ENCODE assay signal across 22 cellular contexts in the genomic region with DNA sequence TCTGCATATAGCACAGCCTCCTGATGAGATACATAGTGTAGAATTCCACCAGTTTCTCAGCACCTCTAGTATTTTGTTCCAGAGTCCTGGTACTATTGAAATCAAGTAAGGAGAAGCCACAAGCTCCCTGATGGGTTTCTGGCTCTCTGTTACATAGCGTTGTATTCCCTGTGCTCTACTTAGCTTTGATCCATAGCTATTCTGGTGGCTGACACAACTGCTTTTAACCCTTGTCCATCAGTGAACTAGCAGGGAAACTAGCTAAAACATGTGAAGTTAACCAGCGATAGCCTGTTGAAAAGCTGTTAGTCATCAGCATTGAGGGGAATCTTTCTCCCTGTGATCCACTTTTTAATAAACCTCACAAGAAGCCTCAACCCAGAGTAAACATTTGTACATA. TPM values are rescaled to one million over a fixed set of nuclear protein-coding genes. Genes with fewer than 3 reads are reported as not detected.
A peak's percentile ranks its signal among the peaks of the same experiment; 100 is the strongest.
DNase-seq lines count a peak whose midpoint lies in the region; ATAC-seq, FAIRE-seq and TF ChIP-seq lines count a peak whose summit lies in the region.
"Had no signal": no experiment of that assay in that cellular context is flagged by ENCODE, and none has a peak within 500 bp of the region (broad histone marks: within the 10 kb centered on the region; RNA-seq: fewer than 3 reads in every experiment).

No MANE protein-coding gene starts in this region.

- H3K9me3 ChIP-seq in SU-DHL-6 (ENCODE audit: insufficient read depth, low read length) (no peaks in the 10 kb centered on the region), HepG2 (ENCODE audit: low read length) (no peaks in the 10 kb centered on the region), psoas muscle (no peaks in the 10 kb centered on the region), esophagus muscularis mucosa (no peaks in the 10 kb centered on the region)

- H3K27ac ChIP-seq in GM23338 (ENCODE audit: low read depth) (no peak overlapping the region), SU-DHL-6 (ENCODE audit: low read depth, low read length) (peak overlapping the region; percentile 4; the same call in 1 of the 2 replicates), HepG2 (ENCODE audit: extremely low read length, insufficient read depth, low read length) (peak overlapping the region; percentile 72), psoas muscle (no peak overlapping the region), esophagus muscularis mucosa (replicated peaks in 1 of 4) (no peak overlapping the region)

- no peaks in the 10 kb centered on the region for H3K36me3 Mint-ChIP-seq in GM23338 (ENCODE audit: low read depth)
- H3K36me3 Mint-ChIP-seq: CD4-positive, CD25-positive, alpha-beta regulatory T cell had no signal

- peaks cover 13% of the 10 kb centered on the region; the same call in 1 of the 2 replicates for H3K4me1 ChIP-seq in GM23338 (ENCODE audit: insufficient read depth)
- H3K4me1 ChIP-seq in HepG2 (ENCODE audit: insufficient read depth, low read length) = peaks cover 64% of the 10 kb centered on the region
- H3K4me1 ChIP-seq in psoas muscle = peaks cover 18% of the 10 kb centered on the region
- H3K4me1 ChIP-seq in esophagus muscularis mucosa = peaks cover 0 to 10% (median 0%) of the 10 kb centered on the region in 4 donors

- H3K4me2 ChIP-seq in GM23338 (no peak overlapping the region), SU-DHL-6 (ENCODE audit: low read depth, low read length, poor library complexity, severe bottlenecking) (peak overlapping the region; percentile 43), HepG2 (ENCODE audit: low read depth, low read length) (peak overlapping the region; percentile 60)

- no peak for DNase-seq in GM23338 (ENCODE audit: low spot score)
- no peak for DNase-seq in HepG2 (ENCODE audit: low spot score)
- DNase-seq in psoas muscle = no peak
- no peak for DNase-seq in esophagus muscularis mucosa (ENCODE audit: extremely low spot score)
- no peak for DNase-seq in glomerular visceral epithelial cell (ENCODE audit: extremely low spot score)
- no peak for DNase-seq in GM13977 (ENCODE audit: low spot score)
- DNase-seq: CD4-positive, CD25-positive, alpha-beta regulatory T cell; COR-L47; GDM1; KG1; NCI-H1105 treated with DMSO at 0.1 percent for 48 hours; NCI-H1694; NCI-H2081; NCI-H2171 treated with DMSO at 0.1 percent for 48 hours; NCI-H524 treated with DMSO at 0.1 percent for 48 hours; PC-3; Right ventricle myocardium superior had no signal

- H3K4me1 Mint-ChIP-seq in GM23338 = peaks cover 19% of the 10 kb centered on the region

- H3K9me3 Mint-ChIP-seq in GM23338 = no peaks in the 10 kb centered on the region

- no peak overlapping the region for H3K27ac Mint-ChIP-seq in GM23338
- H3K27ac Mint-ChIP-seq: CD4-positive, CD25-positive, alpha-beta regulatory T cell had no signal

- ATAC-seq in GM23338 (no peak), HepG2 (peak; percentile 43; the same call in 2 of the 3 replicates), psoas muscle (peak in 3 of 4 donors; percentile 38 to 58 (median 50))
- ATAC-seq: HCT116 had no signal

- H4K20me1 ChIP-seq in GM23338 (replicated peaks; ENCODE audit: insufficient read depth) (no peaks in the 10 kb centered on the region), SU-DHL-6 (ENCODE audit: low read depth, low read length) (no peaks in the 10 kb centered on the region), HepG2 (ENCODE audit: insufficient read depth, low read length) (no peaks in the 10 kb centered on the region)

- BruUV-seq in HepG2 (replicated peaks; lab: Mats Ljungman, UMichigan) = no TSS peak

- H3K9me2 ChIP-seq in GM23338 (ENCODE audit: insufficient read depth) = 0 out of 2 replicates have a peak, but pooled peaks cover 5% of the 10 kb centered on the region
- H3K9me2 ChIP-seq in SU-DHL-6 (replicated peaks; ENCODE audit: insufficient read depth, low read length) = no peaks in the 10 kb centered on the region

- no peak overlapping the region for H3K4me3 Mint-ChIP-seq in GM23338
- H3K4me3 Mint-ChIP-seq: CD4-positive, CD25-positive, alpha-beta regulatory T cell had no signal

- intact Hi-C loops in HepG2 (cut with micrococcal nuclease; ENCODE audit: unreplicated experiment) (loop anchor here (1.0 kb wide), 1 partner anchor 27 kb away; the partner anchor contains the start of genes CNGA1 and NIPAL1), psoas muscle (cut with DNase I) (no loop called here), esophagus muscularis mucosa (cut with DNase I) (no loop called here)

- H3F3A ChIP-seq in GM23338 (replicated peaks; ENCODE audit: low read depth) = 0 out of 2 replicates have a peak, but pooled peaks cover 5% of the 10 kb centered on the region
- H3F3A ChIP-seq in SU-DHL-6 (ENCODE audit: insufficient read depth) = peaks cover 13% of the 10 kb centered on the region; the same call in 1 of the 2 replicates

- H3K27me3 ChIP-seq in GM23338 (ENCODE audit: insufficient read depth) = no peaks in the 10 kb centered on the region
- H3K27me3 ChIP-seq in SU-DHL-6 (ENCODE audit: low read length) = no peaks in the 10 kb centered on the region
- no peaks in the 10 kb centered on the region for H3K27me3 ChIP-seq in HepG2 (ENCODE audit: control insufficient read depth in 1 of 2, insufficient read depth in 2 of 2, low read length in 2 of 2)
- H3K27me3 ChIP-seq in psoas muscle (ENCODE audit: insufficient read depth in 3 of 3, low read length in 2 of 3) = no peaks in the 10 kb centered on the region
- peaks cover 0 to 9% (median 0%) of the 10 kb centered on the region in 4 donors for H3K27me3 ChIP-seq in esophagus muscularis mucosa

- peaks cover 2% of the 10 kb centered on the region for H3K27me3 Mint-ChIP-seq in GM23338 (ENCODE audit: insufficient read depth, low read depth, poor library complexity)

- no peak overlapping the region for H3K4me3 ChIP-seq in GM23338
- peak overlapping the region; percentile 5 for H3K4me3 ChIP-seq in SU-DHL-6 (ENCODE audit: insufficient read depth, low read length, poor library complexity, severe bottlenecking)
- peak overlapping the region in 1 of 3 experiments; percentile 28; a peak in 1 of 6 replicates for H3K4me3 ChIP-seq in HepG2 (replicated peaks in 1 of 3; ENCODE audit: insufficient read depth in 1 of 3, low read depth in 2 of 3, low read length in 3 of 3)
- H3K4me3 ChIP-seq in psoas muscle = no peak overlapping the region
- H3K4me3 ChIP-seq in esophagus muscularis mucosa = no peak overlapping the region

- H3K9ac ChIP-seq in SU-DHL-6 (ENCODE audit: low read length) = peak overlapping the region; percentile 1; the same call in 1 of the 2 replicates
- H3K9ac ChIP-seq in HepG2 (ENCODE audit: insufficient read depth, low read depth, low read length) = peak overlapping the region; percentile 42; the same call in 1 of the 2 replicates

- 41% methylated on average over 2 of the region's 2 CpGs for WGBS in HepG2 (ENCODE audit: low lambda C conversion rate)
- 36 to 54% (median 39%) methylated on average over 2 of the region's 2 CpGs for WGBS in psoas muscle, 3 donors
- WGBS in esophagus muscularis mucosa = 71% methylated on average over 2 of the region's 2 CpGs

- CTCF ChIA-PET in HepG2 (lab: Yijun Ruan, JAX; ENCODE audit: low intra/inter-chr PET ratio, low total read pairs) = no interaction called here

- no peaks in the 10 kb centered on the region for H3K79me2 ChIP-seq in GM23338 (replicated peaks; ENCODE audit: insufficient read depth)
- H3K79me2 ChIP-seq in SU-DHL-6 (ENCODE audit: insufficient read depth, low read length) = no peaks in the 10 kb centered on the region
- H3K79me2 ChIP-seq in HepG2 (ENCODE audit: insufficient read depth, low read length) = no peaks in the 10 kb centered on the region

- POLR2A ChIA-PET in HepG2 (lab: Yijun Ruan, JAX) = interaction anchor here (1.3 kb wide), 1 partner anchor 129 kb away, joined by 3 read pairs; the partner anchor contains the start of gene NFXL1

- H3K36me3 ChIP-seq in GM23338 (ENCODE audit: insufficient read depth) = no peaks in the 10 kb centered on the region
- no peaks in the 10 kb centered on the region for H3K36me3 ChIP-seq in SU-DHL-6 (ENCODE audit: low read length)
- H3K36me3 ChIP-seq in HepG2 (replicated peaks in 1 of 2; ENCODE audit: control insufficient read depth in 1 of 2, insufficient read depth in 2 of 2, low read length in 2 of 2) = no peaks in the 10 kb centered on the region
- H3K36me3 ChIP-seq in psoas muscle (ENCODE audit: insufficient read depth in 1 of 2, low read depth in 1 of 2) = no peaks in the 10 kb centered on the region
- H3K36me3 ChIP-seq in esophagus muscularis mucosa = no peaks in the 10 kb centered on the region

- TF ChIP-seq CTCF in GM23338 (conservative IDR thresholded peaks at IDR 0.05; ENCODE audit: low read depth in 2 of 2) = no peak
- no peak for TF ChIP-seq CTCF in SU-DHL-6 (IDR thresholded peaks at IDR 0.05; ENCODE audit: insufficient read depth, low read length, poor library complexity, severe bottlenecking)
- TF ChIP-seq CTCF in HepG2 (CRISPR knock-in tag; IDR thresholded peaks at IDR 0.05) = no peak
- TF ChIP-seq CTCF in psoas muscle (IDR thresholded peaks at IDR 0.05) = no peak
- no peak for TF ChIP-seq CTCF in esophagus muscularis mucosa (IDR thresholded peaks at IDR 0.05)
- TF ChIP-seq CTCF in GM13977 (IDR thresholded peaks at IDR 0.05; ENCODE audit: extremely low read depth, insufficient read depth, missing control alignments) = no peak

- H2AFZ ChIP-seq in GM23338 (peak overlapping the region; percentile 4; the same call in 1 of the 2 replicates), SU-DHL-6 (ENCODE audit: low read depth, low read length, severe bottlenecking) (no peak overlapping the region), HepG2 (ENCODE audit: low read length) (no peak overlapping the region)

- FAIRE-seq in HepG2 (lab: Jason Lieb, UNC) = no peak

- TF ChIP-seq EP300 in HepG2 (IDR thresholded peaks at IDR 0.05; ENCODE audit: low read depth in 2 of 2, low read length in 2 of 2) (no peak), HepG2 (CRISPR knock-in tag; IDR thresholded peaks at IDR 0.05; ENCODE audit: borderline replicate concordance) (no peak), esophagus muscularis mucosa (IDR thresholded peaks at IDR 0.05) (no peak)

- TF ChIP-seq RAD21 in HepG2 (CRISPR knock-in tag; IDR thresholded peaks at IDR 0.05) = no peak

- in situ Hi-C loops in HepG2 (cut with HindIII; ENCODE audit: extremely low pct_ligation_motif_present, low pct_unique_long_range_greater_than_20kb) = no loop called here
- in situ Hi-C loops in GM13977 (cut with MboI; ENCODE audit: low pct_unique_long_range_greater_than_20kb, low sequenced_read_pairs, unreplicated experiment) = no loop called here

- TF ChIP-seq POLR2A in HepG2 (IDR thresholded peaks at IDR 0.05; ENCODE audit: insufficient read depth in 1 of 2, low read depth in 2 of 2, low read length in 2 of 2) (no peak), esophagus muscularis mucosa (IDR thresholded peaks at IDR 0.05; ENCODE audit: low read depth) (no peak)

RNA-seq across cellular contexts. Expression of gene NIPAL1, which starts 26.9 kb away (rescaled TPM):
- total RNA-seq in GM23338 (2014; rRNA removed; shearing (Covaris generic)) = 8.2 and 9.2 TPM in 2 replicates
- polyA plus RNA-seq in GM23338 (2016; fragmentation: Nextera tagmentation; extraction: Ambion mirVana) = 4.5 and 5.3 TPM in 2 replicates
- 1.4 and 1.6 TPM in 2 replicates for total RNA-seq in HepG2 (2016; rRNA removed; fragmentation: Illumina TruSeq; extraction: Trizol)
- total RNA-seq in HepG2 (2016; cell fraction: cytosol; rRNA removed; fragmentation: Illumina TruSeq; extraction: Trizol; ENCODE audit: low read depth) = 0.40 and 0.53 TPM in 2 replicates
- 1.4 and 1.5 TPM in 2 replicates for total RNA-seq in HepG2 (2016; cell fraction: insoluble cytoplasmic fraction; rRNA removed; fragmentation: Illumina TruSeq; extraction: Trizol)
- 0.76 and 0.96 TPM in 2 replicates for total RNA-seq in HepG2 (2016; cell fraction: membrane; rRNA removed; fragmentation: Illumina TruSeq; extraction: Trizol)
- 2.5 TPM in 2 replicates for total RNA-seq in HepG2 (2016; cell fraction: nucleus; rRNA removed; fragmentation: Illumina TruSeq; extraction: Trizol)
- polyA plus RNA-seq in HepG2 (2011; rRNA removed) = 2.8 and 3.4 TPM in 2 replicates
- polyA plus RNA-seq in HepG2 (2011; cell fraction: cytosol; rRNA removed) = 1.3 and 2.6 TPM in 2 replicates
- polyA plus RNA-seq in HepG2 (2011; cell fraction: nucleus; rRNA removed) = 1.00 and 1.7 TPM in 2 replicates
- polyA plus RNA-seq in HepG2 (2012) = 4.2 and 4.9 TPM in 2 replicates
- polyA plus RNA-seq in HepG2 (2016; cell fraction: cytosol; fragmentation: Illumina TruSeq; extraction: Trizol; ENCODE audit: low read depth) = 0.06 and 0.17 TPM in 2 replicates
- 0.99 and 1.5 TPM in 2 replicates for polyA plus RNA-seq in HepG2 (2016; cell fraction: insoluble cytoplasmic fraction; fragmentation: Illumina TruSeq; extraction: Trizol; ENCODE audit: low read depth)
- 0.37 and 0.52 TPM in 2 replicates for polyA plus RNA-seq in HepG2 (2016; cell fraction: membrane; fragmentation: Illumina TruSeq; extraction: Trizol; ENCODE audit: low read depth)
- polyA plus RNA-seq in HepG2 (2016; cell fraction: nucleus; fragmentation: Illumina TruSeq; extraction: Trizol; ENCODE audit: insufficient read depth, low read depth) = 1.5 and 2.3 TPM in 2 replicates
- 1.9 and 3.2 TPM in 2 replicates for polyA minus RNA-seq in HepG2 (2011; rRNA and poly(A)+ RNA removed; ENCODE audit: low replicate concordance)
- polyA minus RNA-seq in HepG2 (2011; cell fraction: cytosol; rRNA and poly(A)+ RNA removed) = 1.2 and 2.7 TPM in 2 replicates
- 2.5 and 5.0 TPM in 2 replicates for polyA minus RNA-seq in HepG2 (2011; cell fraction: nucleus; rRNA and poly(A)+ RNA removed)
- total RNA-seq in psoas muscle = 1 to 10 TPM in 1 of 4 donors, under 1 TPM in 3; 0.69 to 2.3 (median 0.81) TPM
- polyA plus RNA-seq in psoas muscle = 1 to 10 TPM in 1 of 3 donors, under 1 TPM in 2; 0.41 to 1.3 (median 0.47) TPM
- 1 to 10 TPM in 1 of 4 donors, under 1 TPM in 3; 0.33 to 1.3 (median 0.60) TPM for total RNA-seq in esophagus muscularis mucosa

RNA-seq across cellular contexts. Expression of gene CNGA1, which starts 27.0 kb away (rescaled TPM):
- 2.0 and 3.3 TPM in 2 replicates for total RNA-seq in GM23338 (2014; rRNA removed; shearing (Covaris generic))
- polyA plus RNA-seq in GM23338 (2016; fragmentation: Nextera tagmentation; extraction: Ambion mirVana) (4.9 and 6.2 TPM in 2 replicates), HepG2 (2011; rRNA removed) (0.40 and 1.5 TPM in 2 replicates), psoas muscle (1 to 10 TPM in 1 of 3 donors, under 1 TPM in 2; 0.15 to 1.1 (median 0.38) TPM)
- total RNA-seq in HepG2 (2016; rRNA removed; fragmentation: Illumina TruSeq; extraction: Trizol) (0.22 TPM in 1 of 2 replicates, not detected in the other), psoas muscle (under 1 TPM; 0.50 to 0.77 (median 0.66) TPM), esophagus muscularis mucosa (1 to 10 TPM in 1 of 4 donors, under 1 TPM in 1, not detected in 2; 0.33 to 4.0 TPM)
- total RNA-seq in HepG2 (2016; cell fraction: cytosol; rRNA removed; fragmentation: Illumina TruSeq; extraction: Trizol; ENCODE audit: low read depth) = not detected in 2 replicates
- 0.15 and 0.48 TPM in 2 replicates for total RNA-seq in HepG2 (2016; cell fraction: insoluble cytoplasmic fraction; rRNA removed; fragmentation: Illumina TruSeq; extraction: Trizol)
- not detected in 2 replicates for total RNA-seq in HepG2 (2016; cell fraction: membrane; rRNA removed; fragmentation: Illumina TruSeq; extraction: Trizol)
- not detected in 2 replicates for total RNA-seq in HepG2 (2016; cell fraction: nucleus; rRNA removed; fragmentation: Illumina TruSeq; extraction: Trizol)
- polyA plus RNA-seq in HepG2 (2011; cell fraction: cytosol; rRNA removed) = 0.17 and 0.67 TPM in 2 replicates
- 0.58 and 0.59 TPM in 2 replicates for polyA plus RNA-seq in HepG2 (2011; cell fraction: nucleus; rRNA removed)
- polyA plus RNA-seq in HepG2 (2012) = 1.4 and 2.1 TPM in 2 replicates
- polyA plus RNA-seq in HepG2 (2016; cell fraction: cytosol; fragmentation: Illumina TruSeq; extraction: Trizol; ENCODE audit: low read depth) = not detected in 2 replicates
- polyA plus RNA-seq in HepG2 (2016; cell fraction: insoluble cytoplasmic fraction; fragmentation: Illumina TruSeq; extraction: Trizol; ENCODE audit: low read depth) = not detected in 2 replicates
- not detected in 2 replicates for polyA plus RNA-seq in HepG2 (2016; cell fraction: membrane; fragmentation: Illumina TruSeq; extraction: Trizol; ENCODE audit: low read depth)
- not detected in 2 replicates for polyA plus RNA-seq in HepG2 (2016; cell fraction: nucleus; fragmentation: Illumina TruSeq; extraction: Trizol; ENCODE audit: insufficient read depth, low read depth)
- polyA minus RNA-seq in HepG2 (2011; rRNA and poly(A)+ RNA removed; ENCODE audit: low replicate concordance) = 3.2 TPM in 1 of 2 replicates, not detected in the other
- polyA minus RNA-seq in HepG2 (2011; cell fraction: cytosol; rRNA and poly(A)+ RNA removed) = 2.0 TPM in 1 of 2 replicates, not detected in the other
- polyA minus RNA-seq in HepG2 (2011; cell fraction: nucleus; rRNA and poly(A)+ RNA removed) = 1.3 and 2.9 TPM in 2 replicates
- total RNA-seq: CD4-positive, CD25-positive, alpha-beta regulatory T cell; HT1080; RPMI7951 had no signal
- polyA plus RNA-seq: BJ had no signal

Comparison
In these comparisons a context has a peak if more than half of its experiments do, and no peak if none do; other contexts are left out.
1. H3K27ac ChIP-seq: peak in SU-DHL-6 (single experiment) and HepG2 (single experiment); none in GM23338 (single experiment), psoas muscle (single experiment) and esophagus muscularis mucosa (0 of 4).